In genomic region chr17:2688351-2689342, GRCh38 we compare ENCODE assay signal across 8 cellular contexts. TPM values are rescaled to one million over a fixed set of nuclear protein-coding genes. Genes with fewer than 3 reads are reported as not detected.
DNase-seq lines count a peak whose midpoint lies in the region; ATAC-seq and TF ChIP-seq lines count a peak whose summit lies in the region.

No MANE protein-coding gene starts in this region.

- H2BK12ac ChIP-seq in neuronal stem cell (ENCODE audit: low read length), result no peak overlapping the region

- DNase-seq in GM10266 (ENCODE audit: extremely low spot score) (peak; percentile 18), NCI-H345 (lab: John Stamatoyannopoulos, UW) (peak; percentile 8), dermis blood vessel endothelial cell (peak; percentile 21), neuronal stem cell (ENCODE audit: low spot score) (no peak), MV-4-11 (lab: John Stamatoyannopoulos, UW) (no peak)
- DNase-seq in stimulated activated CD4-positive, alpha-beta T cell treated with anti-CD3 and anti-CD28 coated beads, Interleukin-2, amount 100 ng/mL, for 48 hours, result no peak

- H3K27ac ChIP-seq in neuronal stem cell (replicated peaks; ENCODE audit: low read length), result no peak overlapping the region

- H2AK5ac ChIP-seq in neuronal stem cell (ENCODE audit: low read depth, low read length), result peak overlapping the region; percentile 25

- H2BK120ac ChIP-seq in neuronal stem cell (ENCODE audit: low read depth, low read length), result no peak overlapping the region

- no peak overlapping the region for H3K14ac ChIP-seq in neuronal stem cell (ENCODE audit: low read length)

- no peak overlapping the region for H4K91ac ChIP-seq in neuronal stem cell (ENCODE audit: low read depth, low read length, poor library complexity)

- no peak for TF ChIP-seq CTCF in GM10266 (IDR thresholded peaks at IDR 0.05; ENCODE audit: control insufficient read depth, insufficient read depth, low read depth, missing control alignments)

- H3K4ac ChIP-seq in neuronal stem cell (ENCODE audit: low read length), result no peak overlapping the region

- H3K79me1 ChIP-seq in neuronal stem cell (ENCODE audit: low read depth, low read length), result no peaks in the 10 kb centered on the region

- H3K9ac ChIP-seq in neuronal stem cell (ENCODE audit: low read depth, low read length, poor library complexity), result no peak overlapping the region

- no peaks in the 10 kb centered on the region for H3K27me3 ChIP-seq in neuronal stem cell (ENCODE audit: control insufficient read depth in 3 of 3, insufficient read depth in 3 of 3, low read depth in 1 of 3, low read length in 3 of 3)

- H3K4me3 ChIP-seq in neuronal stem cell (ENCODE audit: low read length in 2 of 2), result no peak overlapping the region

- peak overlapping the region; percentile 4 for H2BK5ac ChIP-seq in neuronal stem cell (ENCODE audit: low read length)

- peak overlapping the region; percentile 37 for H3K23ac ChIP-seq in neuronal stem cell (ENCODE audit: low read depth, low read length, poor library complexity)

- no peak overlapping the region for H3K4me2 ChIP-seq in neuronal stem cell (ENCODE audit: insufficient read depth, low read length, poor library complexity, severe bottlenecking)

- ATAC-seq in HG02571 (IDR thresholded peaks at IDR 0.05; ENCODE audit: unreplicated experiment) (no peak), GM19463 (IDR thresholded peaks at IDR 0.05; ENCODE audit: unreplicated experiment) (no peak)

- no peaks in the 10 kb centered on the region for H3K9me3 ChIP-seq in neuronal stem cell (replicated peaks in 1 of 2; ENCODE audit: control insufficient read depth in 2 of 2, insufficient read depth in 1 of 2, low read depth in 1 of 2, low read length in 2 of 2)

- no CpG with 5 or more reads among the region's 27 CpGs for WGBS in neuronal stem cell (ENCODE audit: extremely low coverage in 2 of 2, insufficient read length in 2 of 2, insufficient replicate concordance in 1 of 2), 2 donors

- no peak overlapping the region for H2AFZ ChIP-seq in neuronal stem cell (ENCODE audit: low read length)

- H3K4me1 ChIP-seq in neuronal stem cell (ENCODE audit: control insufficient read depth in 2 of 2, insufficient read depth in 1 of 2, low read depth in 1 of 2, low read length in 2 of 2), result peaks cover 0 to 2% of the 10 kb centered on the region in 2 donors

- peak overlapping the region; percentile 36 for H3K18ac ChIP-seq in neuronal stem cell (ENCODE audit: low read length)

- H3K36me3 ChIP-seq in neuronal stem cell (replicated peaks in 1 of 2; ENCODE audit: control insufficient read depth in 2 of 2, insufficient read depth in 2 of 2, low read length in 2 of 2), result peaks cover 2 to 44% of the 10 kb centered on the region in 2 donors

- H2BK15ac ChIP-seq in neuronal stem cell (ENCODE audit: low read length), result no peak overlapping the region

- H4K8ac ChIP-seq in neuronal stem cell (ENCODE audit: low read depth, low read length), result no peak overlapping the region

RNA-seq across cellular contexts. Expression of gene CLUH, which starts 22.9 kb away (rescaled TPM):
- total RNA-seq in dermis blood vessel endothelial cell, result 37.4 and 75.6 TPM in 2 replicates
- 15.4 TPM for polyA plus RNA-seq in neuronal stem cell (2013, experiment 1 of 2)
- polyA plus RNA-seq in neuronal stem cell (2013, experiment 2 of 2), result 13.9 TPM

Comparison
In these comparisons a context has a peak if more than half of its experiments do, and no peak if none do; other contexts are left out.
1. DNase-seq: peak in GM10266 (single experiment), NCI-H345 (single experiment) and dermis blood vessel endothelial cell (single experiment); none in neuronal stem cell (single experiment), MV-4-11 (single experiment) and stimulated activated CD4-positive, alpha-beta T cell treated with anti-CD3 and anti-CD28 coated beads, Interleukin-2, amount 100 ng/mL, for 48 hours (0 of 2).